9 cellular contexts compared by ENCODE assay signal in the genomic region with DNA sequence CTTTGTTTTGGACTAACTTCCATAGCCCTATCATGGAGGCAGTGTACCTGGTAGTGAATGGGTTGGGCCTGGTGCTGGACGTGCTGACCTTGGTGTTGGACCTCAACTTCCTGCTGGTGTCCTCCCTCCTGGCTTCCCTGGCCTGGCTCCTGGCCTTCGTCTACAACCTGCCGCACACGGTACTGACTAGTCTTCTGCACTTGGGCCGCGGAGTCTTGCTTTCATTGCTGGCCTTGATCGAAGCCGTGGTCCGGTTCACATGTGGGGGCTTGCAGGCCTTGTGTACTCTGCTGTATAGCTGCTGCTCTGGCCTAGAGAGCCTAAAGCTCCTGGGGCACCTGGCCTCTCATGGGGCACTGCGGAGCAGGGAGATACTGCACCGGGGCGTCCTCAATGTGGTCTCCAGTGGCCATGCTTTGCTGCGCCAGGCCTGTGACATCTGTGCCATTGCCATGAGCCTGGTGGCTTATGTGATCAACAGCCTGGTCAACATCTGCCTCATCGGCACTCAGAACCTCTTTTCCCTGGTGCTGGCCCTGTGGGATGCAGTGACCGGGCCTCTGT. TPM values are rescaled to one million over a fixed set of nuclear protein-coding genes. Genes with fewer than 3 reads are reported as not detected.
DNase-seq lines count a peak whose midpoint lies in the region; ATAC-seq and TF ChIP-seq lines count a peak whose summit lies in the region.
"Had no signal": no experiment of that assay in that cellular context is flagged by ENCODE, and none has a peak within 500 bp of the region (broad histone marks: within the 10 kb centered on the region; RNA-seq: fewer than 3 reads in every experiment).

No MANE protein-coding gene starts in this region.

- H3K4me3 Mint-ChIP-seq in mesothelial cell of epicardium = peak overlapping the region; percentile 99

- WGBS in heart right ventricle, 2 donors = 59 to 62% methylated on average over 15 of the region's 15 CpGs
- 45% methylated on average over 11 of the region's 15 CpGs for WGBS in mammary epithelial cell (ENCODE audit: low coverage, missing lambda C conversion rate)

- intact Hi-C loops in heart right ventricle (cut with DNase I) = loop anchor here in 3 of 10 donors (5.0 to 10.0 kb wide), 2 partner anchors 37 to 130 kb away; a partner anchor contains a TSS
- intact Hi-C loops in Right ventricle myocardium superior (cut with DNase I) = loop anchor here (5.0 kb wide), 1 partner anchor 42 kb away; no protein-coding TSS in a partner anchor
- intact Hi-C loops in mammary epithelial cell (cut with micrococcal nuclease) = loop anchor here (2.0 to 10.0 kb wide), 3 partner anchors 14 to 640 kb away; a partner anchor contains a TSS
- intact Hi-C loops in vagina (cut with DNase I) = loop anchor here (10.0 kb wide), 1 partner anchor 230 kb away; a partner anchor contains a TSS

- BruUV-seq in mammary epithelial cell (replicated peaks; lab: Mats Ljungman, UMichigan) = no TSS peak

- H3K36me3 ChIP-seq in heart right ventricle (peaks cover 0 to 23% (median 8%) of the 10 kb centered on the region in 9 donors), mammary epithelial cell (ENCODE audit: insufficient read depth, low read length) (peaks cover 2% of the 10 kb centered on the region), vagina (no peaks in the 10 kb centered on the region)

- DNase-seq in heart right ventricle = no peak
- DNase-seq in Right ventricle myocardium superior = no peak
- no peak for DNase-seq in mammary epithelial cell
- DNase-seq in mesothelial cell of epicardium (ENCODE audit: low spot score in 2 of 2, unreplicated experiment in 2 of 2) = no peak
- no peak for DNase-seq in vagina (ENCODE audit: extremely low spot score in 2 of 2)
- no peak for DNase-seq in NCI-H1048 (lab: John Stamatoyannopoulos, UW)
- DNase-seq in iPS-NIHi11 (ENCODE audit: low spot score) = no peak
- no peak for DNase-seq in activated CD4-positive, alpha-beta T cell treated with anti-CD3 and anti-CD28 coated beads, Interleukin-2, amount 50 U/mL, for 4 hours
- DNase-seq: NCI-H2107 had no signal

- CTCF ChIA-PET in mammary epithelial cell (lab: Charles Lee; ENCODE audit: low non-redundant PET) = no interaction called here

- in situ Hi-C loops in mammary epithelial cell (cut with MboI; ENCODE audit: low sequenced_read_pairs in 2 of 2) = no loop called here

- H3K9ac ChIP-seq in mammary epithelial cell (ENCODE audit: insufficient read depth, low read length) = peak overlapping the region; percentile 88

- H3K4me3 ChIP-seq in heart right ventricle = peak overlapping the region; percentile 82 to 99 (median 90)
- peak overlapping the region; percentile 63 to 97 (median 93) for H3K4me3 ChIP-seq in mammary epithelial cell (replicated peaks in 1 of 3; ENCODE audit: insufficient read depth in 1 of 3, low read depth in 2 of 3, low read length in 3 of 3)
- peak overlapping the region; percentile 92 to 98 for H3K4me3 ChIP-seq in vagina

- H3K4me1 ChIP-seq in heart right ventricle (peaks cover 14 to 55% (median 44%) of the 10 kb centered on the region in 9 donors), mammary epithelial cell (ENCODE audit: insufficient read depth, low read length) (peaks cover 29% of the 10 kb centered on the region), vagina (peaks cover 44% of the 10 kb centered on the region)

- TF ChIP-seq POLR2A in vagina (IDR thresholded peaks at IDR 0.05) = no peak

- peaks cover 0 to 17% (median 0%) of the 10 kb centered on the region in 7 donors for H3K27me3 ChIP-seq in heart right ventricle
- H3K27me3 ChIP-seq in mammary epithelial cell (ENCODE audit: insufficient read depth, low read length) = peaks cover 2% of the 10 kb centered on the region
- H3K27me3 ChIP-seq in vagina = no peaks in the 10 kb centered on the region

- H3K27ac Mint-ChIP-seq in mesothelial cell of epicardium = peak overlapping the region; percentile 100

- peak overlapping the region; percentile 86 for H2AFZ ChIP-seq in mammary epithelial cell (ENCODE audit: low read depth, low read length)

- H3K79me2 ChIP-seq in mammary epithelial cell (ENCODE audit: insufficient read depth, low read length) = peaks cover 34% of the 10 kb centered on the region

- H3K27ac ChIP-seq in heart right ventricle = peak overlapping the region in 6 of 10 donors; percentile 78 to 92 (median 88)
- H3K27ac ChIP-seq in mammary epithelial cell (ENCODE audit: insufficient read depth, low read depth, low read length) = peak overlapping the region; percentile 88
- peak overlapping the region; percentile 87 for H3K27ac ChIP-seq in vagina

- TF ChIP-seq CTCF in heart right ventricle (IDR thresholded peaks at IDR 0.05) (no peak), mammary epithelial cell (conservative IDR thresholded peaks at IDR 0.05 in 1 of 2, IDR thresholded peaks at IDR 0.05 in 1 of 2; ENCODE audit: extremely low read depth in 1 of 2, insufficient read depth in 1 of 2, low read depth in 1 of 2, low read length in 2 of 2) (no peak), mesothelial cell of epicardium (IDR thresholded peaks at IDR 0.05; ENCODE audit: unreplicated experiment) (no peak), vagina (IDR thresholded peaks at IDR 0.05) (no peak)

- peaks cover 45% of the 10 kb centered on the region for H3K4me1 Mint-ChIP-seq in mesothelial cell of epicardium

- peaks cover 5% of the 10 kb centered on the region for H3K36me3 Mint-ChIP-seq in mesothelial cell of epicardium

- no peaks in the 10 kb centered on the region for H3K9me3 Mint-ChIP-seq in mesothelial cell of epicardium

- ATAC-seq in heart right ventricle (no peak), Right ventricle myocardium superior (ENCODE audit: poor library complexity) (no peak)

- no peaks in the 10 kb centered on the region for H4K20me1 ChIP-seq in mammary epithelial cell (ENCODE audit: insufficient read depth, low read length)

- dilution Hi-C loops in mammary epithelial cell (cut with HindIII; ENCODE audit: low sequenced_read_pairs) = no loop called here

- peak overlapping the region; percentile 99 for H3K4me2 ChIP-seq in mammary epithelial cell (ENCODE audit: insufficient read depth, low read depth, low read length)

- peaks cover 12% of the 10 kb centered on the region for H3K27me3 Mint-ChIP-seq in mesothelial cell of epicardium (ENCODE audit: low read depth)

- H3K9me3 ChIP-seq in heart right ventricle (no peaks in the 10 kb centered on the region), mammary epithelial cell (replicated peaks; ENCODE audit: insufficient read depth, low read length) (no peaks in the 10 kb centered on the region), vagina (no peaks in the 10 kb centered on the region)

RNA-seq across cellular contexts. Expression of a gene that starts 0.8 kb away (rescaled TPM):
- total RNA-seq in heart right ventricle (10 to 100 TPM; 11.1 to 17.6 (median 13.4) TPM), Right ventricle myocardium superior (12.9 TPM), mammary epithelial cell (10 to 100 TPM in 1 of 2 donors, 1 to 10 TPM in 1; 3.7 to 34.4 TPM), mesothelial cell of epicardium (36.1 to 37.1 TPM (median 36.2 TPM) in 3 replicates), vagina (19.6 TPM)
- polyA plus RNA-seq in heart right ventricle (10 to 100 TPM in 1 of 2 donors, 1 to 10 TPM in 1; 6.4 to 13.2 TPM), mammary epithelial cell (39.1 TPM)
- 66.6 TPM for polyA minus RNA-seq in mammary epithelial cell

RNA-seq across cellular contexts. Expression of a gene that starts 5.5 kb away (rescaled TPM):
- total RNA-seq in heart right ventricle (10 to 100 TPM; 11.4 to 25.1 (median 19.9) TPM), Right ventricle myocardium superior (15.1 TPM), mammary epithelial cell (under 1 TPM in 1 of 2 donors, not detected in 1; 0.50 TPM), mesothelial cell of epicardium (24.1 to 25.0 TPM (median 24.4 TPM) in 3 replicates), vagina (32.2 TPM)
- polyA plus RNA-seq in heart right ventricle (10 to 100 TPM; 32.8 to 35.7 TPM), mammary epithelial cell (0.07 TPM)
- not detected for polyA minus RNA-seq in mammary epithelial cell

RNA-seq across cellular contexts. Expression of a gene that starts 11.3 kb away (rescaled TPM):
- not detected for total RNA-seq in heart right ventricle
- under 1 TPM in 1 of 2 donors, not detected in 1; 0.04 TPM for polyA plus RNA-seq in heart right ventricle
- total RNA-seq in Right ventricle myocardium superior = not detected
- not detected for total RNA-seq in mammary epithelial cell
- polyA plus RNA-seq in mammary epithelial cell = not detected
- not detected for polyA minus RNA-seq in mammary epithelial cell
- not detected in 3 replicates for total RNA-seq in mesothelial cell of epicardium
- total RNA-seq in vagina = not detected

RNA-seq across cellular contexts. Expression of a gene that starts 18.2 kb away (rescaled TPM):
- total RNA-seq in heart right ventricle (100 to 1,000 TPM in 4 of 10 donors, 10 to 100 TPM in 6; 37.8 to 136 (median 96.9) TPM), Right ventricle myocardium superior (41.9 TPM), mammary epithelial cell (100 to 1,000 TPM in 1 of 2 donors, 10 to 100 TPM in 1; 47.2 to 409 TPM), mesothelial cell of epicardium (25.9 to 28.2 TPM (median 26.7 TPM) in 3 replicates), vagina (295 TPM)
- polyA plus RNA-seq in heart right ventricle (10 to 100 TPM; 35.8 to 97.5 TPM), mammary epithelial cell (75.0 TPM)
- polyA minus RNA-seq in mammary epithelial cell = 36.1 TPM

RNA-seq across cellular contexts. Expression of a gene that starts 46.3 kb away (rescaled TPM):
- total RNA-seq in heart right ventricle = 100 to 1,000 TPM in 9 of 10 donors, 10 to 100 TPM in 1; 87.0 to 183 (median 136) TPM
- 10 to 100 TPM; 42.0 to 64.9 TPM for polyA plus RNA-seq in heart right ventricle
- total RNA-seq in Right ventricle myocardium superior = 136 TPM
- total RNA-seq in mammary epithelial cell = 1 to 10 TPM; 2.7 to 3.0 TPM
- 1.3 TPM for polyA plus RNA-seq in mammary epithelial cell
- polyA minus RNA-seq in mammary epithelial cell = 0.88 TPM
- total RNA-seq in mesothelial cell of epicardium = 12.4 to 13.2 TPM (median 13.1 TPM) in 3 replicates
- total RNA-seq in vagina = 2.5 TPM

Comparison
In these comparisons a context has a peak if more than half of its experiments do, and no peak if none do; other contexts are left out.
1. RNA of a gene that starts 5.5 kb away (total RNA-seq): 32.2 TPM in vagina (single experiment), 24.1 to 25.0 TPM in mesothelial cell of epicardium, 11.4 to 25.1 TPM in heart right ventricle and 15.1 TPM in Right ventricle myocardium superior (single experiment); 0.50 TPM in mammary epithelial cell; every median in the first group is over 4 times any median in the second.
2. Peak in every context shown above with its lines, with median percentiles within 50 percentile points of each other: H3K27ac ChIP-seq and H3K4me3 ChIP-seq.